In genomic region chr14:69321601-69322330, GRCh38 we compare ENCODE assay signal across 1 cellular context.
TF ChIP-seq lines count a peak whose summit lies in the region.

No MANE protein-coding gene starts in this region.

TF ChIP-seq in WTC11, 78 proteins besides CTCF, POLR2A, EP300 and RAD21 (continued from another document):
- TF ChIP-seq TEAD1 (CRISPR knock-in tag; IDR thresholded peaks at IDR 0.05) = no peak
- TF ChIP-seq ATF3 (CRISPR knock-in tag; conservative IDR thresholded peaks at IDR 0.05) = no peak
- TF ChIP-seq NR3C1 (CRISPR knock-in tag; conservative IDR thresholded peaks at IDR 0.05; ENCODE audit: low read depth) = no peak
- TF ChIP-seq HMGXB4 (CRISPR knock-in tag; IDR thresholded peaks at IDR 0.05) = no peak
- TF ChIP-seq GTF2I (CRISPR knock-in tag; conservative IDR thresholded peaks at IDR 0.05) = no peak
- TF ChIP-seq TEAD4 (CRISPR knock-in tag; IDR thresholded peaks at IDR 0.05) = no peak
- no peak for TF ChIP-seq RORB (CRISPR knock-in tag; IDR thresholded peaks at IDR 0.05)
